9 cellular contexts compared by ENCODE assay signal in genomic region chr17:49390548-49391324, GRCh38. TPM values are rescaled to one million over a fixed set of nuclear protein-coding genes. Genes with fewer than 3 reads are reported as not detected.
DNase-seq lines count a peak whose midpoint lies in the region; ATAC-seq and TF ChIP-seq lines count a peak whose summit lies in the region.
"Had no signal": no experiment of that assay in that cellular context is flagged by ENCODE, and none has a peak within 500 bp of the region (broad histone marks: within the 10 kb centered on the region; RNA-seq: fewer than 3 reads in every experiment).

No MANE protein-coding gene starts in this region.

- H3K4me3 Mint-ChIP-seq in activated CD4-positive, alpha-beta memory T cell treated with anti-CD3 and anti-CD28 coated beads, Interleukin-2, amount 10 ng/mL, durations not matched to agents 7 days and 5 days = peak overlapping the region; percentile 47

- TF ChIP-seq EP300 in tibial nerve (IDR thresholded peaks at IDR 0.05) = peak; percentile 53 to 57

- H3K9me3 ChIP-seq in BLaER1 = no peaks in the 10 kb centered on the region
- H3K9me3 ChIP-seq in tibial nerve = no peaks in the 10 kb centered on the region
- H3K9me3 ChIP-seq in psoas muscle = no peaks in the 10 kb centered on the region

- peak; percentile 54 for DNase-seq in H4 (ENCODE audit: low spot score)
- DNase-seq in activated CD4-positive, alpha-beta memory T cell treated with anti-CD3 and anti-CD28 coated beads, Interleukin-2, amount 10 ng/mL, durations not matched to agents 7 days and 5 days = peak; percentile 35
- DNase-seq in kidney tubule cell (ENCODE audit: low spot score) = peak; percentile 66
- DNase-seq in tibial nerve (ENCODE audit: low spot score in 2 of 2) = no peak
- DNase-seq in NCI-H345 (lab: John Stamatoyannopoulos, UW) = no peak
- no peak for DNase-seq in psoas muscle
- no peak for DNase-seq in activated CD4-positive, CD25-positive, alpha-beta regulatory T cell (lab: John Stamatoyannopoulos, UW)

- TF ChIP-seq CTCF in tibial nerve (IDR thresholded peaks at IDR 0.05) = no peak
- no peak for TF ChIP-seq CTCF in psoas muscle (IDR thresholded peaks at IDR 0.05)

- intact Hi-C loops in psoas muscle (cut with DNase I) = no loop called here

- no peaks in the 10 kb centered on the region for H4K20me1 ChIP-seq in BLaER1

- H3K4me2 ChIP-seq in BLaER1 = peak overlapping the region; percentile 89

- H3K27ac ChIP-seq in BLaER1 = peak overlapping the region; percentile 91
- peak overlapping the region; percentile 63 to 93 (median 84) for H3K27ac ChIP-seq in tibial nerve
- H3K27ac ChIP-seq in psoas muscle = no peak overlapping the region
- H3K27ac ChIP-seq: cardiac muscle cell had no signal

- H3K36me3 Mint-ChIP-seq in activated CD4-positive, alpha-beta memory T cell treated with anti-CD3 and anti-CD28 coated beads, Interleukin-2, amount 10 ng/mL, durations not matched to agents 7 days and 5 days (ENCODE audit: low read depth) = no peaks in the 10 kb centered on the region

- H3K36me3 ChIP-seq in BLaER1 = no peaks in the 10 kb centered on the region
- no peaks in the 10 kb centered on the region for H3K36me3 ChIP-seq in tibial nerve
- no peaks in the 10 kb centered on the region for H3K36me3 ChIP-seq in psoas muscle (ENCODE audit: insufficient read depth in 1 of 2, low read depth in 1 of 2)
- H3K36me3 ChIP-seq: cardiac muscle cell had no signal

- no peaks in the 10 kb centered on the region for H3K27me3 Mint-ChIP-seq in activated CD4-positive, alpha-beta memory T cell treated with anti-CD3 and anti-CD28 coated beads, Interleukin-2, amount 10 ng/mL, durations not matched to agents 7 days and 5 days

- H3K9me3 Mint-ChIP-seq in activated CD4-positive, alpha-beta memory T cell treated with anti-CD3 and anti-CD28 coated beads, Interleukin-2, amount 10 ng/mL, durations not matched to agents 7 days and 5 days = no peaks in the 10 kb centered on the region

- H3K4me3 ChIP-seq in BLaER1 (peak overlapping the region; percentile 45; the same call in 1 of the 2 replicates), tibial nerve (no peak overlapping the region), psoas muscle (no peak overlapping the region)
- H3K4me3 ChIP-seq: cardiac muscle cell had no signal

- peak overlapping the region; percentile 94 for H3K27ac Mint-ChIP-seq in activated CD4-positive, alpha-beta memory T cell treated with anti-CD3 and anti-CD28 coated beads, Interleukin-2, amount 10 ng/mL, durations not matched to agents 7 days and 5 days

- H3K4me1 ChIP-seq in BLaER1 = peaks cover 82% of the 10 kb centered on the region
- peaks cover 0 to 52% (median 36%) of the 10 kb centered on the region in 4 donors for H3K4me1 ChIP-seq in tibial nerve
- no peaks in the 10 kb centered on the region for H3K4me1 ChIP-seq in psoas muscle

- WGBS in tibial nerve, 2 donors = 36 to 43% methylated on average over 9 of the region's 9 CpGs
- 46 to 59% (median 54%) methylated on average over 9 of the region's 9 CpGs for WGBS in psoas muscle, 3 donors

- CTCF ChIA-PET in activated CD4-positive, alpha-beta memory T cell treated with anti-CD3 and anti-CD28 coated beads, Interleukin-2, amount 10 ng/mL, durations not matched to agents 7 days and 5 days (lab: Charles Lee) = interaction anchor here (0.6 to 4.8 kb wide), 7 partner anchors 14 to 75 kb away, joined by 3 to 22 read pairs (median 6); no protein-coding TSS in a partner anchor

- H3K9ac ChIP-seq in BLaER1 = peak overlapping the region; percentile 69

- peak in 1 of 2 donors; percentile 14 for TF ChIP-seq POLR2A in tibial nerve (IDR thresholded peaks at IDR 0.05)

- ATAC-seq in psoas muscle = no peak

- POLR2A ChIA-PET in activated CD4-positive, alpha-beta memory T cell treated with anti-CD3 and anti-CD28 coated beads, Interleukin-2, amount 10 ng/mL, durations not matched to agents 7 days and 5 days (lab: Charles Lee) = interaction anchor here (0.8 to 7.3 kb wide), 6 partner anchors 11 to 199 kb away, joined by 3 to 71 read pairs (median 6); partner anchors contain the start of gene ZNF652

- H3K27me3 ChIP-seq in BLaER1 (no peaks in the 10 kb centered on the region), tibial nerve (no peaks in the 10 kb centered on the region), psoas muscle (ENCODE audit: insufficient read depth in 3 of 3, low read length in 2 of 3) (no peaks in the 10 kb centered on the region)
- H3K27me3 ChIP-seq: cardiac muscle cell had no signal

- H3K4me1 Mint-ChIP-seq in activated CD4-positive, alpha-beta memory T cell treated with anti-CD3 and anti-CD28 coated beads, Interleukin-2, amount 10 ng/mL, durations not matched to agents 7 days and 5 days = peaks cover 68% of the 10 kb centered on the region

RNA-seq across cellular contexts. Expression of gene PHB1, which starts 23.9 kb away (rescaled TPM):
- total RNA-seq in H4 (2014; rRNA removed; shearing (Covaris generic)) = 232 and 233 TPM in 2 replicates
- total RNA-seq in activated CD4-positive, alpha-beta memory T cell treated with anti-CD3 and anti-CD28 coated beads, Interleukin-2, amount 10 ng/mL, durations not matched to agents 7 days and 5 days = 100 to 1,000 TPM; 103 to 105 TPM
- total RNA-seq in tibial nerve = 100 to 1,000 TPM in 1 of 4 donors, 10 to 100 TPM in 3; 83.5 to 114 (median 90.4) TPM
- total RNA-seq in psoas muscle = 100 to 1,000 TPM; 134 to 209 (median 168) TPM
- polyA plus RNA-seq in psoas muscle = 100 to 1,000 TPM; 175 to 364 (median 210) TPM

RNA-seq across cellular contexts. Expression of gene ZNF652, which starts 28.7 kb away (rescaled TPM):
- total RNA-seq in H4 (2014; rRNA removed; shearing (Covaris generic)) = 13.4 and 18.3 TPM in 2 replicates
- total RNA-seq in activated CD4-positive, alpha-beta memory T cell treated with anti-CD3 and anti-CD28 coated beads, Interleukin-2, amount 10 ng/mL, durations not matched to agents 7 days and 5 days = 10 to 100 TPM; 37.7 to 42.6 TPM
- total RNA-seq in tibial nerve (10 to 100 TPM; 35.7 to 58.6 (median 43.9) TPM), psoas muscle (10 to 100 TPM; 21.3 to 30.1 (median 23.8) TPM)
- polyA plus RNA-seq in psoas muscle = 10 to 100 TPM in 1 of 3 donors, 1 to 10 TPM in 2; 3.1 to 15.5 (median 8.1) TPM

Comparison
In these comparisons a context has a peak if more than half of its experiments do, and no peak if none do; other contexts are left out.
1. DNase-seq: peak in H4 (single experiment), activated CD4-positive, alpha-beta memory T cell treated with anti-CD3 and anti-CD28 coated beads, Interleukin-2, amount 10 ng/mL, durations not matched to agents 7 days and 5 days (single experiment) and kidney tubule cell (single experiment); none in tibial nerve (0 of 2), NCI-H345 (single experiment), psoas muscle (0 of 2) and activated CD4-positive, CD25-positive, alpha-beta regulatory T cell (0 of 4).